In the genomic region with DNA sequence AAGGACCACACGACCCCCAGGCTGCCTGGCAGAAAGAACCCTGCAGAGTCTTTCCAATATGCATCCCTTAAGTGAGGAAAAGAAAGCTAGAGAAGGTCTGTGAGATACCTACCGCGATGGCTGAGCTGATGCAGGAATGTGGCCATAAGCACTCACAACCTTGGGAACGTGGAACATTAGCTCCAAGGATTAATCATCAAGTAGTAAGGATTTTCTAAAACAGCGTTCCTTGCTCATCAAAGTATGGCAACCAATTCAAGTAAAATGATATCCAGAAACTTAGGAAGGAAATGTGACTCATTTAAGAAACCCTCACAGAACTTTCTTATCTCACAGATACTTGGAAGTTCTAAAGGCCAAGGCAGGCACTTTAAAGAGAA, we compare ENCODE assay signal across 10 cellular contexts. TPM values are rescaled to one million over a fixed set of nuclear protein-coding genes. Genes with fewer than 3 reads are reported as not detected.
DNase-seq lines count a peak whose midpoint lies in the region; ATAC-seq and FAIRE-seq lines count a peak whose summit lies in the region.
"Had no signal": no experiment of that assay in that cellular context is flagged by ENCODE, and none has a peak within 500 bp of the region (broad histone marks: within the 10 kb centered on the region; RNA-seq: fewer than 3 reads in every experiment).

No MANE protein-coding gene starts in this region.

- ATAC-seq in HG03097 (IDR thresholded peaks at IDR 0.05; ENCODE audit: low FRiP score, unreplicated experiment): no peak

- peak; percentile 91 for DNase-seq in EH (ENCODE audit: low read depth)
- DNase-seq in OCI-M1 (lab: John Stamatoyannopoulos, UW): peak; percentile 47
- DNase-seq in non-pigmented ciliary epithelial cell (ENCODE audit: low read depth): peak; percentile 74
- no peak for DNase-seq in frontal cortex (ENCODE audit: low spot score in 2 of 2)
- no peak for DNase-seq in NCI-H82 (lab: John Stamatoyannopoulos, UW)
- no peak for DNase-seq in AML-193 (lab: John Stamatoyannopoulos, UW)
- DNase-seq: SHP77; stimulated activated naive B cell treated with anti-CD40 and anti-IgM and Interleukin-4, amounts not matched to agents 10 μg/mL and 1 μg/mL and 100 μg/mL, for 72 hours had no signal

- H3K4me1 Mint-ChIP-seq in dendritic cell treated with granulocyte-macrophage colony-stimulating factor and Interleukin-4, amounts not matched to agents 40 ng/mL and 50 ng/mL, for 4 days (ENCODE audit: low read depth): peaks cover 96% of the 10 kb centered on the region

- no peaks in the 10 kb centered on the region for H3K36me3 Mint-ChIP-seq in dendritic cell treated with granulocyte-macrophage colony-stimulating factor and Interleukin-4, amounts not matched to agents 40 ng/mL and 50 ng/mL, for 4 days (ENCODE audit: low read depth)

- intact Hi-C loops in dendritic cell treated with granulocyte-macrophage colony-stimulating factor and Interleukin-4, amounts not matched to agents 40 ng/mL and 50 ng/mL, for 4 days (cut with micrococcal nuclease): no loop called here

- H3K4me3 Mint-ChIP-seq in dendritic cell treated with granulocyte-macrophage colony-stimulating factor and Interleukin-4, amounts not matched to agents 40 ng/mL and 50 ng/mL, for 4 days: peak overlapping the region; percentile 41

- H3K27me3 Mint-ChIP-seq in dendritic cell treated with granulocyte-macrophage colony-stimulating factor and Interleukin-4, amounts not matched to agents 40 ng/mL and 50 ng/mL, for 4 days: no peaks in the 10 kb centered on the region
- H3K27me3 Mint-ChIP-seq: stimulated activated naive B cell treated with anti-CD40 and anti-IgM and Interleukin-4, amounts not matched to agents 10 μg/mL and 1 μg/mL and 100 μg/mL, for 72 hours had no signal

- H3K27ac Mint-ChIP-seq in dendritic cell treated with granulocyte-macrophage colony-stimulating factor and Interleukin-4, amounts not matched to agents 40 ng/mL and 50 ng/mL, for 4 days: peak overlapping the region; percentile 97

- FAIRE-seq in frontal cortex (lab: Jason Lieb, UNC): no peak

- no peaks in the 10 kb centered on the region for H3K9me3 Mint-ChIP-seq in dendritic cell treated with granulocyte-macrophage colony-stimulating factor and Interleukin-4, amounts not matched to agents 40 ng/mL and 50 ng/mL, for 4 days

RNA-seq across cellular contexts. Expression of gene PACSIN2, which starts 12.8 kb away (rescaled TPM):
- total RNA-seq in frontal cortex: 24.5 TPM

Comparison
In these comparisons a context has a peak if more than half of its experiments do, and no peak if none do; other contexts are left out.
1. DNase-seq: peak in EH (single experiment), OCI-M1 (single experiment) and non-pigmented ciliary epithelial cell (single experiment); none in frontal cortex (0 of 2), NCI-H82 (single experiment) and AML-193 (0 of 2).